Comparison of ENCODE assay signal across 9 cellular contexts in genomic region chr7:130939285-130940095, GRCh38.
DNase-seq lines count a peak whose midpoint lies in the region; ATAC-seq and TF ChIP-seq lines count a peak whose summit lies in the region.
"Had no signal": no experiment of that assay in that cellular context is flagged by ENCODE, and none has a peak within 500 bp of the region (broad histone marks: within the 10 kb centered on the region; RNA-seq: fewer than 3 reads in every experiment).

No MANE protein-coding gene starts in this region.

- H3K36me3 Mint-ChIP-seq in central memory CD8-positive, alpha-beta T cell (ENCODE audit: insufficient read depth), result peaks cover 78% of the 10 kb centered on the region
- H3K36me3 Mint-ChIP-seq in natural killer cell, result no peaks in the 10 kb centered on the region

- no peaks in the 10 kb centered on the region for H3K27me3 ChIP-seq in BE2C

- peaks cover 7% of the 10 kb centered on the region; the same call in 1 of the 2 replicates for H3K4me1 ChIP-seq in BE2C

- H3K27ac Mint-ChIP-seq in central memory CD8-positive, alpha-beta T cell (ENCODE audit: low read depth), result peak overlapping the region; percentile 98
- peak overlapping the region; percentile 89 to 97 for H3K27ac Mint-ChIP-seq in natural killer cell

- DNase-seq in BE2C (no peak), NCI-H2227 treated with DMSO at 0.1 percent for 48 hours (lab: John Stamatoyannopoulos, UW) (peak; percentile 72), natural killer cell (no peak), DMS153 treated with DMSO at 0.1 percent for 48 hours (lab: John Stamatoyannopoulos, UW; ENCODE audit: unreplicated experiment) (no peak)
- DNase-seq in central memory CD8-positive, alpha-beta T cell (ENCODE audit: low spot score in 2 of 2), result no peak
- no peak for DNase-seq in activated CD8-positive, alpha-beta memory T cell treated with anti-CD3 and anti-CD28 coated beads for 24 hours
- DNase-seq: Kasumi-1 had no signal

- H3K9me3 ChIP-seq in BE2C, result no peaks in the 10 kb centered on the region

- no peak for ATAC-seq in central memory CD8-positive, alpha-beta T cell (replicated peaks; ENCODE audit: extremely low read depth, poor library complexity, severe bottlenecking)
- ATAC-seq in natural killer cell, result no peak
- ATAC-seq in HG02938 (IDR thresholded peaks at IDR 0.05; ENCODE audit: unreplicated experiment), result no peak
- ATAC-seq in GM21367 (IDR thresholded peaks at IDR 0.05; ENCODE audit: unreplicated experiment), result no peak

- intact Hi-C loops in natural killer cell (cut with micrococcal nuclease), result loop anchor here (10.0 kb wide), 1 partner anchor 45 kb away; no protein-coding TSS in a partner anchor

- peak overlapping the region; percentile 91 for H3K4me3 Mint-ChIP-seq in central memory CD8-positive, alpha-beta T cell
- H3K4me3 Mint-ChIP-seq in natural killer cell, result peak overlapping the region; percentile 43

- H3K4me1 Mint-ChIP-seq in central memory CD8-positive, alpha-beta T cell, result peaks cover 94% of the 10 kb centered on the region
- peaks cover 82 to 86% of the 10 kb centered on the region in 2 donors for H3K4me1 Mint-ChIP-seq in natural killer cell

- H3K27me3 Mint-ChIP-seq in central memory CD8-positive, alpha-beta T cell, result no peaks in the 10 kb centered on the region
- no peaks in the 10 kb centered on the region for H3K27me3 Mint-ChIP-seq in natural killer cell (ENCODE audit: low read depth in 2 of 2)

- H3K9me3 Mint-ChIP-seq in central memory CD8-positive, alpha-beta T cell, result no peaks in the 10 kb centered on the region
- H3K9me3 Mint-ChIP-seq in natural killer cell, result no peaks in the 10 kb centered on the region

- no peaks in the 10 kb centered on the region; the same call in 1 of the 2 replicates for H3K36me3 ChIP-seq in BE2C

- TF ChIP-seq CTCF in BE2C (IDR thresholded peaks at IDR 0.05; ENCODE audit: low read depth, low read length), result no peak
- no peak for TF ChIP-seq CTCF in natural killer cell (IDR thresholded peaks at IDR 0.05)

- peak overlapping the region; percentile 71 for H3K4me3 ChIP-seq in BE2C (ENCODE audit: low read depth, low read length)
